In genomic region chr16:12187939-12188673, GRCh38 we compare ENCODE assay signal across 17 cellular contexts.
A peak's percentile ranks its signal among the peaks of the same experiment; 100 is the strongest.
DNase-seq lines count a peak whose midpoint lies in the region; ATAC-seq and TF ChIP-seq lines count a peak whose summit lies in the region.
"Had no signal": no experiment of that assay in that cellular context is flagged by ENCODE, and none has a peak within 500 bp of the region (broad histone marks: within the 10 kb centered on the region; RNA-seq: fewer than 3 reads in every experiment).

No MANE protein-coding gene starts in this region.

- DNase-seq in AG10803 (ENCODE audit: low read depth) (peak; percentile 81), epithelial cell of proximal tubule (ENCODE audit: low read depth) (peak; percentile 74), myocyte (ENCODE audit: low read depth) (peak; percentile 47), foreskin melanocyte (no peak), NCI-H1048 (lab: John Stamatoyannopoulos, UW) (no peak), epidermal melanocyte (ENCODE audit: insufficient read length, low spot score) (no peak)
- DNase-seq: activated CD4-positive, CD25-positive, alpha-beta regulatory T cell; activated naive CD4-positive, alpha-beta T cell; body of pancreas; CD4-positive, CD25-positive, alpha-beta regulatory T cell; dorsolateral prefrontal cortex; NCI-H1694 treated with DMSO at 0.1 percent for 48 hours; NCI-H526; stimulated activated naive CD8-positive, alpha-beta T cell treated with anti-CD3 and anti-CD28 coated beads, Interleukin-15, Interleukin-2, amounts not matched to agents 100 U/mL and 50 U/mL, for 24 hours; T-cell had no signal

- no peak for TF ChIP-seq RAD21 in Ishikawa (IDR thresholded peaks at IDR 0.05; ENCODE audit: low read depth)

- TF ChIP-seq EP300 in Ishikawa (IDR thresholded peaks at IDR 0.05; ENCODE audit: borderline replicate concordance) = no peak

- no peak overlapping the region for H3K4me3 ChIP-seq in AG10803 (ENCODE audit: low read length)
- no peak overlapping the region for H3K4me3 ChIP-seq in epithelial cell of proximal tubule (ENCODE audit: low read depth, low read length)
- H3K4me3 ChIP-seq: body of pancreas, dorsolateral prefrontal cortex had no signal

- TF ChIP-seq CTCF in AG10803 (conservative IDR thresholded peaks at IDR 0.05; ENCODE audit: low read length) = no peak
- TF ChIP-seq CTCF in epithelial cell of proximal tubule (conservative IDR thresholded peaks at IDR 0.05; ENCODE audit: low read depth, low read length) = no peak

- ATAC-seq in GM18870 (IDR thresholded peaks at IDR 0.05; ENCODE audit: unreplicated experiment) = no peak
- ATAC-seq: body of pancreas; stimulated activated naive CD8-positive, alpha-beta T cell treated with anti-CD3 and anti-CD28 coated beads, Interleukin-15, Interleukin-2, amounts not matched to agents 100 U/mL and 50 U/mL, for 24 hours; T-cell had no signal

TF ChIP-seq in Ishikawa, 13 proteins besides CTCF, POLR2A, EP300 and RAD21:
- TF ChIP-seq, protein P1, sequence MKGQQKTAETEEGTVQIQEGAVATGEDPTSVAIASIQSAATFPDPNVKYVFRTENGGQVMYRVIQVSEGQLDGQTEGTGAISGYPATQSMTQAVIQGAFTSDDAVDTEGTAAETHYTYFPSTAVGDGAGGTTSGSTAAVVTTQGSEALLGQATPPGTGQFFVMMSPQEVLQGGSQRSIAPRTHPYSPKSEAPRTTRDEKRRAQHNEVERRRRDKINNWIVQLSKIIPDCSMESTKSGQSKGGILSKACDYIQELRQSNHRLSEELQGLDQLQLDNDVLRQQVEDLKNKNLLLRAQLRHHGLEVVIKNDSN (IDR thresholded peaks at IDR 0.05) = no peak
- TF ChIP-seq TCF12 (IDR thresholded peaks at IDR 0.05; ENCODE audit: low read depth) (peak; percentile 78), FOXM1 (IDR thresholded peaks at IDR 0.05; ENCODE audit: borderline replicate concordance, low read depth) (peak; percentile 28; the same call in 1 of the 2 replicates), CEBPB (IDR thresholded peaks at IDR 0.05) (0 out of 2 replicates have a peak, but pooled peaks have one; percentile 4)
- TF ChIP-seq, protein P2, sequence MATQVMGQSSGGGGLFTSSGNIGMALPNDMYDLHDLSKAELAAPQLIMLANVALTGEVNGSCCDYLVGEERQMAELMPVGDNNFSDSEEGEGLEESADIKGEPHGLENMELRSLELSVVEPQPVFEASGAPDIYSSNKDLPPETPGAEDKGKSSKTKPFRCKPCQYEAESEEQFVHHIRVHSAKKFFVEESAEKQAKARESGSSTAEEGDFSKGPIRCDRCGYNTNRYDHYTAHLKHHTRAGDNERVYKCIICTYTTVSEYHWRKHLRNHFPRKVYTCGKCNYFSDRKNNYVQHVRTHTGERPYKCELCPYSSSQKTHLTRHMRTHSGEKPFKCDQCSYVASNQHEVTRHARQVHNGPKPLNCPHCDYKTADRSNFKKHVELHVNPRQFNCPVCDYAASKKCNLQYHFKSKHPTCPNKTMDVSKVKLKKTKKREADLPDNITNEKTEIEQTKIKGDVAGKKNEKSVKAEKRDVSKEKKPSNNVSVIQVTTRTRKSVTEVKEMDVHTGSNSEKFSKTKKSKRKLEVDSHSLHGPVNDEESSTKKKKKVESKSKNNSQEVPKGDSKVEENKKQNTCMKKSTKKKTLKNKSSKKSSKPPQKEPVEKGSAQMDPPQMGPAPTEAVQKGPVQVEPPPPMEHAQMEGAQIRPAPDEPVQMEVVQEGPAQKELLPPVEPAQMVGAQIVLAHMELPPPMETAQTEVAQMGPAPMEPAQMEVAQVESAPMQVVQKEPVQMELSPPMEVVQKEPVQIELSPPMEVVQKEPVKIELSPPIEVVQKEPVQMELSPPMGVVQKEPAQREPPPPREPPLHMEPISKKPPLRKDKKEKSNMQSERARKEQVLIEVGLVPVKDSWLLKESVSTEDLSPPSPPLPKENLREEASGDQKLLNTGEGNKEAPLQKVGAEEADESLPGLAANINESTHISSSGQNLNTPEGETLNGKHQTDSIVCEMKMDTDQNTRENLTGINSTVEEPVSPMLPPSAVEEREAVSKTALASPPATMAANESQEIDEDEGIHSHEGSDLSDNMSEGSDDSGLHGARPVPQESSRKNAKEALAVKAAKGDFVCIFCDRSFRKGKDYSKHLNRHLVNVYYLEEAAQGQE (IDR thresholded peaks at IDR 0.05; ENCODE audit: low read depth) = 0 out of 2 replicates have a peak, but pooled peaks have one; percentile 4
TF ChIP-seq in Ishikawa: peak in this region for 4.

Comparison
In these comparisons a context has a peak if more than half of its experiments do, and no peak if none do; other contexts are left out.
1. DNase-seq: peak in AG10803 (single experiment), epithelial cell of proximal tubule (single experiment) and myocyte (single experiment); none in foreskin melanocyte (single experiment), NCI-H1048 (single experiment) and epidermal melanocyte (single experiment).